1 cellular context compared by ENCODE assay signal in the genomic region with DNA sequence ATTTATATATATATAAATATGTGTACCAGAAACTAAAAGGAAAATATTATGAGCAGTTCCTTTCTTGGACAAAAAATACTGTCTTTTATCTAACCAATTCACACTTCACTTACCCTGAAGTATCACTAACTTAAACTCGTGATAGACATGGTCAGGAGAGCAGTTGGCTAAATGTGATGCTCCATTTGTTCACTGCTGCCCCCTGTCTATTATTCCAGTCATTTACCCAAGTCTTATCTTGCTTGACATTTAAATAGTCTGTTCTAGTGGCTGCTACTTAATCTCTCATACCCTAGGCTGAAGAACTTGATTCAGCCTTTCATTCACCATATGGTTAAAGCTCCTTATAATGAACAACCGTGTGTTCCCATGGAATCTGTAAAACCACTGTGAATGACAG.
TF ChIP-seq lines count a peak whose summit lies in the region.

No MANE protein-coding gene starts in this region.

TF ChIP-seq in WTC11, 78 proteins besides CTCF, POLR2A, EP300 and RAD21 (continued from another document):
- TF ChIP-seq, protein P1, sequence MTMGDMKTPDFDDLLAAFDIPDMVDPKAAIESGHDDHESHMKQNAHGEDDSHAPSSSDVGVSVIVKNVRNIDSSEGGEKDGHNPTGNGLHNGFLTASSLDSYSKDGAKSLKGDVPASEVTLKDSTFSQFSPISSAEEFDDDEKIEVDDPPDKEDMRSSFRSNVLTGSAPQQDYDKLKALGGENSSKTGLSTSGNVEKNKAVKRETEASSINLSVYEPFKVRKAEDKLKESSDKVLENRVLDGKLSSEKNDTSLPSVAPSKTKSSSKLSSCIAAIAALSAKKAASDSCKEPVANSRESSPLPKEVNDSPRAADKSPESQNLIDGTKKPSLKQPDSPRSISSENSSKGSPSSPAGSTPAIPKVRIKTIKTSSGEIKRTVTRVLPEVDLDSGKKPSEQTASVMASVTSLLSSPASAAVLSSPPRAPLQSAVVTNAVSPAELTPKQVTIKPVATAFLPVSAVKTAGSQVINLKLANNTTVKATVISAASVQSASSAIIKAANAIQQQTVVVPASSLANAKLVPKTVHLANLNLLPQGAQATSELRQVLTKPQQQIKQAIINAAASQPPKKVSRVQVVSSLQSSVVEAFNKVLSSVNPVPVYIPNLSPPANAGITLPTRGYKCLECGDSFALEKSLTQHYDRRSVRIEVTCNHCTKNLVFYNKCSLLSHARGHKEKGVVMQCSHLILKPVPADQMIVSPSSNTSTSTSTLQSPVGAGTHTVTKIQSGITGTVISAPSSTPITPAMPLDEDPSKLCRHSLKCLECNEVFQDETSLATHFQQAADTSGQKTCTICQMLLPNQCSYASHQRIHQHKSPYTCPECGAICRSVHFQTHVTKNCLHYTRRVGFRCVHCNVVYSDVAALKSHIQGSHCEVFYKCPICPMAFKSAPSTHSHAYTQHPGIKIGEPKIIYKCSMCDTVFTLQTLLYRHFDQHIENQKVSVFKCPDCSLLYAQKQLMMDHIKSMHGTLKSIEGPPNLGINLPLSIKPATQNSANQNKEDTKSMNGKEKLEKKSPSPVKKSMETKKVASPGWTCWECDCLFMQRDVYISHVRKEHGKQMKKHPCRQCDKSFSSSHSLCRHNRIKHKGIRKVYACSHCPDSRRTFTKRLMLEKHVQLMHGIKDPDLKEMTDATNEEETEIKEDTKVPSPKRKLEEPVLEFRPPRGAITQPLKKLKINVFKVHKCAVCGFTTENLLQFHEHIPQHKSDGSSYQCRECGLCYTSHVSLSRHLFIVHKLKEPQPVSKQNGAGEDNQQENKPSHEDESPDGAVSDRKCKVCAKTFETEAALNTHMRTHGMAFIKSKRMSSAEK (CRISPR knock-in tag; IDR thresholded peaks at IDR 0.05; ENCODE audit: borderline replicate concordance): no peak
- no peak for TF ChIP-seq ESRRA (CRISPR knock-in tag; IDR thresholded peaks at IDR 0.05; ENCODE audit: borderline replicate concordance)
